In genomic region chr1:150578278-150579109, GRCh38 we compare ENCODE assay signal across 8 cellular contexts.
DNase-seq lines count a peak whose midpoint lies in the region; ATAC-seq and TF ChIP-seq lines count a peak whose summit lies in the region.

No MANE protein-coding gene starts in this region.

- H3K9me3 ChIP-seq in WERI-Rb-1 (ENCODE audit: severe bottlenecking): no peaks in the 10 kb centered on the region

- H3K27ac ChIP-seq in WERI-Rb-1: peak overlapping the region; percentile 99

- peak; percentile 27 for DNase-seq in activated gamma-delta T cell treated with Interleukin-2 at 50 U/mL for 16 hours
- DNase-seq in activated gamma-delta T cell (lab: John Stamatoyannopoulos, UW): no peak
- DNase-seq in NCI-H1105 (lab: John Stamatoyannopoulos, UW): peak; percentile 50
- peak; percentile 58 for DNase-seq in WERI-Rb-1
- peak; percentile 27 for DNase-seq in effector CD8-positive, alpha-beta T cell (lab: John Stamatoyannopoulos, UW)
- peak; percentile 54 for DNase-seq in medulla oblongata (ENCODE audit: extremely low spot score)
- peak; percentile 70 for DNase-seq in stimulated activated naive CD8-positive, alpha-beta T cell treated with anti-CD3 and anti-CD28 coated beads, Interleukin-15, Interleukin-2, amounts not matched to agents 100 U/mL and 50 U/mL, for 24 hours
- DNase-seq in HuH-7 (ENCODE audit: low spot score): no peak

- H3K4me3 ChIP-seq in WERI-Rb-1 (ENCODE audit: low read depth, low read length): peak overlapping the region; percentile 89

- H3K36me3 ChIP-seq in WERI-Rb-1: peaks cover 59% of the 10 kb centered on the region

- TF ChIP-seq CTCF in WERI-Rb-1 (IDR thresholded peaks at IDR 0.05; ENCODE audit: low read depth, low read length): no peak

- ATAC-seq in stimulated activated naive CD8-positive, alpha-beta T cell treated with anti-CD3 and anti-CD28 coated beads, Interleukin-15, Interleukin-2, amounts not matched to agents 100 U/mL and 50 U/mL, for 24 hours: peak; percentile 26

- no peaks in the 10 kb centered on the region for H3K27me3 ChIP-seq in WERI-Rb-1 (ENCODE audit: insufficient read depth, low read depth, severe bottlenecking)

Comparison
In these comparisons a context has a peak if more than half of its experiments do, and no peak if none do; other contexts are left out.
1. DNase-seq: peak in activated gamma-delta T cell treated with Interleukin-2 at 50 U/mL for 16 hours (single experiment), NCI-H1105 (single experiment), WERI-Rb-1 (single experiment), effector CD8-positive, alpha-beta T cell (single experiment), medulla oblongata (single experiment) and stimulated activated naive CD8-positive, alpha-beta T cell treated with anti-CD3 and anti-CD28 coated beads, Interleukin-15, Interleukin-2, amounts not matched to agents 100 U/mL and 50 U/mL, for 24 hours (single experiment); none in activated gamma-delta T cell (single experiment) and HuH-7 (single experiment).